Comparison of ENCODE assay signal across 1 cellular context in the genomic region with DNA sequence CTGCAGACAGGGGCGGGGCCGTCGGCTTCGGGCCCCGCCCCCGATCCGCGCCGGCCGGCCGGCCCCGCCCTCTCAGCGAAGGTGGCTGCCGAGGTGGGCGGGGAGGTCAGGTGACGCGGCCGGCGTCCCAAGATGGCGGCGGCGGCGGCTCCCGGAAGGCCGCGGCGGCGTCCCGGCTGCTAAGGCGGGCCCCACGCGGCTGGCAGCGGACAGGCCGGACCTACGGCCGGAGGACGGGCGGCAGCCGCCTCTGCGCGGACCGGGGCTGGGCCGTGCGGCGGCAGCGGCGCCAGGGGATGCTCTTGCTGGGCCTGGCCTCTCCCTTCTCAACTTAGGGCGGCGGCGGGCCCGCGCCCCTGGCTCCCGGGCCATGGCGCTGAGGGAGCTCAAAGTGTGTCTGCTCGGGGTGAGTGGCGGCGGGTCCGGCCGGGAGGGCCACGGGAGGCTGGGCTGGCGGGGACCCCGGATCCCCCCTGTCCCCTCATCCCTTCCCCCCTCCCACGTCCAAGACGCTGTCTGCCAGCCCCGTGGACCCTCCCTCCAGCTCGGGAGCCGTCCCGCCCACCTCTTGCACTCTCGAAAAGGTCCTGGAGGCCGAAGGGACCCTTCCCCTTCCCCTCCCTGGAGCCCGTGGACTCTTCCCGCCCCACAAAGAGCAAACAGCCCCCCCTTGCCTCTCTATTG.
TF ChIP-seq lines count a peak whose summit lies in the region.

A gene with protein sequence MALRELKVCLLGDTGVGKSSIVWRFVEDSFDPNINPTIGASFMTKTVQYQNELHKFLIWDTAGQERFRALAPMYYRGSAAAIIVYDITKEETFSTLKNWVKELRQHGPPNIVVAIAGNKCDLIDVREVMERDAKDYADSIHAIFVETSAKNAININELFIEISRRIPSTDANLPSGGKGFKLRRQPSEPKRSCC (plus strand): TSS at position 109 of the 684 bp plus-strand sequence. CDS start 262 bp downstream, at position 371.

TF ChIP-seq in K562, 482 proteins besides CTCF, POLR2A, EP300 and RAD21 (continued from another document and continues in another):
- TF ChIP-seq, protein P1, sequence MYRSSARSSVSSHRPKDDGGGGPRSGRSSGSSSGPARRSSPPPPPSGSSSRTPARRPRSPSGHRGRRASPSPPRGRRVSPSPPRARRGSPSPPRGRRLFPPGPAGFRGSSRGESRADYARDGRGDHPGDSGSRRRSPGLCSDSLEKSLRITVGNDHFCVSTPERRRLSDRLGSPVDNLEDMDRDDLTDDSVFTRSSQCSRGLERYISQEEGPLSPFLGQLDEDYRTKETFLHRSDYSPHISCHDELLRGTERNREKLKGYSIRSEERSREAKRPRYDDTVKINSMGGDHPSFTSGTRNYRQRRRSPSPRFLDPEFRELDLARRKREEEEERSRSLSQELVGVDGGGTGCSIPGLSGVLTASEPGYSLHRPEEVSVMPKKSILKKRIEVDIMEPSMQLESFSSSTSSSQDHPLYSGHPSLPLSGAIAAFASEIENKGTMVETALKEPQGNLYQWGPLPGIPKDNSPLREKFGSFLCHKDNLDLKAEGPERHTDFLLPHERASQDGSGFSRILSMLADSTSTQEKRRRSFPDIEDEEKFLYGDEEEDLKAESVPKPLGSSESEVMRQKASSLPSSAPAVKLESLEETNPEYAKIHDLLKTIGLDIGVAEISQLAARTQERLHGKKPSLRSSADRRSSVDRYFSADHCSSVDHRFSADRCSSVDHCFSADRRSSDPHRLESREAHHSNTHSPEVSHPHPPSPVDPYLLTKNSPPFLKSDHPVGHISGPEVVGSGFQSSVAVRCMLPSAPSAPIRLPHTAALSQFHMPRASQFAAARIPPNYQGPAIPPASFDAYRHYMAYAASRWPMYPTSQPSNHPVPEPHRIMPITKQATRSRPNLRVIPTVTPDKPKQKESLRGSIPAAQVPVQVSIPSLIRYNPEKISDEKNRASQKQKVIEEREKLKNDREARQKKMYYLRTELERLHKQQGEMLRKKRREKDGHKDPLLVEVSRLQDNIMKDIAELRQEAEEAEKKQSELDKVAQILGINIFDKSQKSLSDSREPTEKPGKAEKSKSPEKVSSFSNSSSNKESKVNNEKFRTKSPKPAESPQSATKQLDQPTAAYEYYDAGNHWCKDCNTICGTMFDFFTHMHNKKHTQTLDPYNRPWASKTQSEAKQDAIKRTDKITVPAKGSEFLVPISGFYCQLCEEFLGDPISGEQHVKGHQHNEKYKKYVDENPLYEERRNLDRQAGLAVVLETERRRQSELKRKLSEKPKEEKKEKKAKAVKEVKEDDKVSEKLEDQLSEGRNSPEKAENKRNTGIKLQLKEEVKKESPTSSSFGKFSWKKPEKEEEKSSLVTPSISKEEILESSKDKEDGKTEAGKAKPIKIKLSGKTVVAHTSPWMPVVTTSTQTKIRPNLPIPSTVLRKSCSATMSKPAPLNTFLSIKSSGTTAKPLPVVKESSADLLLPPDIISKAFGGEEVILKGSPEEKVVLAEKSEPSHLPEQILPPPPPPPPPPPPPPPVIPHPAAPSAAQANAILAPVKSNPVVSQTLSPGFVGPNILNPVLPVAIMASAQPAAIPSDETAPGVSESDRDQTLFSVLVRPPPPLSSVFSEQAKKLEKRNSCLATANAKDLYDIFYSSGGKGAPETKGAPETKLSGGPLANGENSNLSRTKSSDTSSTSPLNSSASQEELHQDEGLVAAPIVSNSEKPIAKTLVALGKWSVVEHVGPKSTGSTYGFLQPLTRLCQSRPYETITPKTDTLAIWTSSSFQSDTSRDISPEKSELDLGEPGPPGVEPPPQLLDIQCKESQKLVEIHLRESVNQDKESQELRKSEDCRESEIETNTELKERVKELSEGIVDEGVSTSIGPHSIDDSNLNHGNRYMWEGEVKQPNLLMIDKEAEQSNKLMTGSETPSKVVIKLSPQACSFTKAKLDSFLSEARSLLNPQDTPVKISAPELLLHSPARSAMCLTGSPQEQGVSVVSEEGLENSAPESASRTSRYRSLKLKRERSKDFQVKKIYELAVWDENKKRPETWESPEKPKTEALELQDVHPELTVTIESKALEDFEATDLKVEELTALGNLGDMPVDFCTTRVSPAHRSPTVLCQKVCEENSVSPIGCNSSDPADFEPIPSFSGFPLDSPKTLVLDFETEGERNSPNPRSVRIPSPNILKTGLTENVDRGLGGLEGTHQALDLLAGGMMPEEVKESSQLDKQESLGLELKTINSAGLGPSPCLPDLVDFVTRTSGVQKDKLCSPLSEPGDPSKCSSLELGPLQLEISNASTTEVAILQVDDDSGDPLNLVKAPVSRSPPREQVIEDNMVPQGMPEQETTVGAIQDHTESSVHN (IDR thresholded peaks at IDR 0.05; ENCODE audit: borderline replicate concordance in 1 of 2, low read depth in 1 of 2): no peak
- TF ChIP-seq PHF20 (IDR thresholded peaks at IDR 0.05; ENCODE audit: partially characterized antibody) (peak; percentile 22), ZC3H4 (CRISPR knock-in tag; IDR thresholded peaks at IDR 0.05; ENCODE audit: borderline replicate concordance) (no peak), ZNF274 (IDR thresholded peaks at IDR 0.05; ENCODE audit: borderline replicate concordance, low read depth, low read length) (no peak), MTA1 (IDR thresholded peaks at IDR 0.05; ENCODE audit: borderline replicate concordance) (no peak), POLR2H (tag; IDR thresholded peaks at IDR 0.05; ENCODE audit: low read depth) (peak; percentile 70), HDAC1 (IDR thresholded peaks at IDR 0.05) (peak in 1 of 2 experiments; percentile 56; a peak in 1 of 4 replicates)
- TF ChIP-seq, protein P2, sequence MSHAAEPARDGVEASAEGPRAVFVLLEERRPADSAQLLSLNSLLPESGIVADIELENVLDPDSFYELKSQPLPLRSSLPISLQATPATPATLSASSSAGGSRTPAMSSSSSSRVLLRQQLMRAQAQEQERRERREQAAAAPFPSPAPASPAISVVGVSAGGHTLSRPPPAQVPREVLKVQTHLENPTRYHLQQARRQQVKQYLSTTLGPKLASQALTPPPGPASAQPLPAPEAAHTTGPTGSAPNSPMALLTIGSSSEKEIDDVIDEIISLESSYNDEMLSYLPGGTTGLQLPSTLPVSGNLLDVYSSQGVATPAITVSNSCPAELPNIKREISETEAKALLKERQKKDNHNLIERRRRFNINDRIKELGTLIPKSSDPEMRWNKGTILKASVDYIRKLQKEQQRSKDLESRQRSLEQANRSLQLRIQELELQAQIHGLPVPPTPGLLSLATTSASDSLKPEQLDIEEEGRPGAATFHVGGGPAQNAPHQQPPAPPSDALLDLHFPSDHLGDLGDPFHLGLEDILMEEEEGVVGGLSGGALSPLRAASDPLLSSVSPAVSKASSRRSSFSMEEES (CRISPR knock-in tag; IDR thresholded peaks at IDR 0.05): peak; percentile 35; the same call in 1 of the 2 replicates
- TF ChIP-seq, protein P3, sequence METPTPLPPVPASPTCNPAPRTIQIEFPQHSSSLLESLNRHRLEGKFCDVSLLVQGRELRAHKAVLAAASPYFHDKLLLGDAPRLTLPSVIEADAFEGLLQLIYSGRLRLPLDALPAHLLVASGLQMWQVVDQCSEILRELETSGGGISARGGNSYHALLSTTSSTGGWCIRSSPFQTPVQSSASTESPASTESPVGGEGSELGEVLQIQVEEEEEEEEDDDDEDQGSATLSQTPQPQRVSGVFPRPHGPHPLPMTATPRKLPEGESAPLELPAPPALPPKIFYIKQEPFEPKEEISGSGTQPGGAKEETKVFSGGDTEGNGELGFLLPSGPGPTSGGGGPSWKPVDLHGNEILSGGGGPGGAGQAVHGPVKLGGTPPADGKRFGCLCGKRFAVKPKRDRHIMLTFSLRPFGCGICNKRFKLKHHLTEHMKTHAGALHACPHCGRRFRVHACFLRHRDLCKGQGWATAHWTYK (CRISPR knock-in tag; IDR thresholded peaks at IDR 0.05): peak; percentile 45; the same call in 1 of the 2 replicates
- TF ChIP-seq, protein P4, sequence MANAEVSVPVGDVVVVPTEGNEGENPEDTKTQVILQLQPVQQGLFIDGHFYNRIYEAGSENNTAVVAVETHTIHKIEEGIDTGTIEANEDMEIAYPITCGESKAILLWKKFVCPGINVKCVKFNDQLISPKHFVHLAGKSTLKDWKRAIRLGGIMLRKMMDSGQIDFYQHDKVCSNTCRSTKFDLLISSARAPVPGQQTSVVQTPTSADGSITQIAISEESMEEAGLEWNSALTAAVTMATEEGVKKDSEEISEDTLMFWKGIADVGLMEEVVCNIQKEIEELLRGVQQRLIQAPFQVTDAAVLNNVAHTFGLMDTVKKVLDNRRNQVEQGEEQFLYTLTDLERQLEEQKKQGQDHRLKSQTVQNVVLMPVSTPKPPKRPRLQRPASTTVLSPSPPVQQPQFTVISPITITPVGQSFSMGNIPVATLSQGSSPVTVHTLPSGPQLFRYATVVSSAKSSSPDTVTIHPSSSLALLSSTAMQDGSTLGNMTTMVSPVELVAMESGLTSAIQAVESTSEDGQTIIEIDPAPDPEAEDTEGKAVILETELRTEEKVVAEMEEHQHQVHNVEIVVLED (CRISPR knock-in tag; IDR thresholded peaks at IDR 0.05): peak; percentile 50; the same call in 1 of the 2 replicates
- TF ChIP-seq, protein P5, sequence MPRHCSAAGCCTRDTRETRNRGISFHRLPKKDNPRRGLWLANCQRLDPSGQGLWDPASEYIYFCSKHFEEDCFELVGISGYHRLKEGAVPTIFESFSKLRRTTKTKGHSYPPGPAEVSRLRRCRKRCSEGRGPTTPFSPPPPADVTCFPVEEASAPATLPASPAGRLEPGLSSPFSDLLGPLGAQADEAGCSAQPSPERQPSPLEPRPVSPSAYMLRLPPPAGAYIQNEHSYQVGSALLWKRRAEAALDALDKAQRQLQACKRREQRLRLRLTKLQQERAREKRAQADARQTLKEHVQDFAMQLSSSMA (CRISPR knock-in tag; IDR thresholded peaks at IDR 0.05): peak; percentile 90; the same call in 1 of the 2 replicates
- TF ChIP-seq, protein P6, sequence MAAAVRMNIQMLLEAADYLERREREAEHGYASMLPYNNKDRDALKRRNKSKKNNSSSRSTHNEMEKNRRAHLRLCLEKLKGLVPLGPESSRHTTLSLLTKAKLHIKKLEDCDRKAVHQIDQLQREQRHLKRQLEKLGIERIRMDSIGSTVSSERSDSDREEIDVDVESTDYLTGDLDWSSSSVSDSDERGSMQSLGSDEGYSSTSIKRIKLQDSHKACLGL (CRISPR knock-in tag; IDR thresholded peaks at IDR 0.05; ENCODE audit: borderline replicate concordance, poor library complexity, severe bottlenecking): peak; percentile 32
- TF ChIP-seq, protein P7, sequence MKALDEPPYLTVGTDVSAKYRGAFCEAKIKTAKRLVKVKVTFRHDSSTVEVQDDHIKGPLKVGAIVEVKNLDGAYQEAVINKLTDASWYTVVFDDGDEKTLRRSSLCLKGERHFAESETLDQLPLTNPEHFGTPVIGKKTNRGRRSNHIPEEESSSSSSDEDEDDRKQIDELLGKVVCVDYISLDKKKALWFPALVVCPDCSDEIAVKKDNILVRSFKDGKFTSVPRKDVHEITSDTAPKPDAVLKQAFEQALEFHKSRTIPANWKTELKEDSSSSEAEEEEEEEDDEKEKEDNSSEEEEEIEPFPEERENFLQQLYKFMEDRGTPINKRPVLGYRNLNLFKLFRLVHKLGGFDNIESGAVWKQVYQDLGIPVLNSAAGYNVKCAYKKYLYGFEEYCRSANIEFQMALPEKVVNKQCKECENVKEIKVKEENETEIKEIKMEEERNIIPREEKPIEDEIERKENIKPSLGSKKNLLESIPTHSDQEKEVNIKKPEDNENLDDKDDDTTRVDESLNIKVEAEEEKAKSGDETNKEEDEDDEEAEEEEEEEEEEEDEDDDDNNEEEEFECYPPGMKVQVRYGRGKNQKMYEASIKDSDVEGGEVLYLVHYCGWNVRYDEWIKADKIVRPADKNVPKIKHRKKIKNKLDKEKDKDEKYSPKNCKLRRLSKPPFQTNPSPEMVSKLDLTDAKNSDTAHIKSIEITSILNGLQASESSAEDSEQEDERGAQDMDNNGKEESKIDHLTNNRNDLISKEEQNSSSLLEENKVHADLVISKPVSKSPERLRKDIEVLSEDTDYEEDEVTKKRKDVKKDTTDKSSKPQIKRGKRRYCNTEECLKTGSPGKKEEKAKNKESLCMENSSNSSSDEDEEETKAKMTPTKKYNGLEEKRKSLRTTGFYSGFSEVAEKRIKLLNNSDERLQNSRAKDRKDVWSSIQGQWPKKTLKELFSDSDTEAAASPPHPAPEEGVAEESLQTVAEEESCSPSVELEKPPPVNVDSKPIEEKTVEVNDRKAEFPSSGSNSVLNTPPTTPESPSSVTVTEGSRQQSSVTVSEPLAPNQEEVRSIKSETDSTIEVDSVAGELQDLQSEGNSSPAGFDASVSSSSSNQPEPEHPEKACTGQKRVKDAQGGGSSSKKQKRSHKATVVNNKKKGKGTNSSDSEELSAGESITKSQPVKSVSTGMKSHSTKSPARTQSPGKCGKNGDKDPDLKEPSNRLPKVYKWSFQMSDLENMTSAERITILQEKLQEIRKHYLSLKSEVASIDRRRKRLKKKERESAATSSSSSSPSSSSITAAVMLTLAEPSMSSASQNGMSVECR (CRISPR knock-in tag; IDR thresholded peaks at IDR 0.05): peak; percentile 55; the same call in 1 of the 2 replicates
- TF ChIP-seq, protein P8, sequence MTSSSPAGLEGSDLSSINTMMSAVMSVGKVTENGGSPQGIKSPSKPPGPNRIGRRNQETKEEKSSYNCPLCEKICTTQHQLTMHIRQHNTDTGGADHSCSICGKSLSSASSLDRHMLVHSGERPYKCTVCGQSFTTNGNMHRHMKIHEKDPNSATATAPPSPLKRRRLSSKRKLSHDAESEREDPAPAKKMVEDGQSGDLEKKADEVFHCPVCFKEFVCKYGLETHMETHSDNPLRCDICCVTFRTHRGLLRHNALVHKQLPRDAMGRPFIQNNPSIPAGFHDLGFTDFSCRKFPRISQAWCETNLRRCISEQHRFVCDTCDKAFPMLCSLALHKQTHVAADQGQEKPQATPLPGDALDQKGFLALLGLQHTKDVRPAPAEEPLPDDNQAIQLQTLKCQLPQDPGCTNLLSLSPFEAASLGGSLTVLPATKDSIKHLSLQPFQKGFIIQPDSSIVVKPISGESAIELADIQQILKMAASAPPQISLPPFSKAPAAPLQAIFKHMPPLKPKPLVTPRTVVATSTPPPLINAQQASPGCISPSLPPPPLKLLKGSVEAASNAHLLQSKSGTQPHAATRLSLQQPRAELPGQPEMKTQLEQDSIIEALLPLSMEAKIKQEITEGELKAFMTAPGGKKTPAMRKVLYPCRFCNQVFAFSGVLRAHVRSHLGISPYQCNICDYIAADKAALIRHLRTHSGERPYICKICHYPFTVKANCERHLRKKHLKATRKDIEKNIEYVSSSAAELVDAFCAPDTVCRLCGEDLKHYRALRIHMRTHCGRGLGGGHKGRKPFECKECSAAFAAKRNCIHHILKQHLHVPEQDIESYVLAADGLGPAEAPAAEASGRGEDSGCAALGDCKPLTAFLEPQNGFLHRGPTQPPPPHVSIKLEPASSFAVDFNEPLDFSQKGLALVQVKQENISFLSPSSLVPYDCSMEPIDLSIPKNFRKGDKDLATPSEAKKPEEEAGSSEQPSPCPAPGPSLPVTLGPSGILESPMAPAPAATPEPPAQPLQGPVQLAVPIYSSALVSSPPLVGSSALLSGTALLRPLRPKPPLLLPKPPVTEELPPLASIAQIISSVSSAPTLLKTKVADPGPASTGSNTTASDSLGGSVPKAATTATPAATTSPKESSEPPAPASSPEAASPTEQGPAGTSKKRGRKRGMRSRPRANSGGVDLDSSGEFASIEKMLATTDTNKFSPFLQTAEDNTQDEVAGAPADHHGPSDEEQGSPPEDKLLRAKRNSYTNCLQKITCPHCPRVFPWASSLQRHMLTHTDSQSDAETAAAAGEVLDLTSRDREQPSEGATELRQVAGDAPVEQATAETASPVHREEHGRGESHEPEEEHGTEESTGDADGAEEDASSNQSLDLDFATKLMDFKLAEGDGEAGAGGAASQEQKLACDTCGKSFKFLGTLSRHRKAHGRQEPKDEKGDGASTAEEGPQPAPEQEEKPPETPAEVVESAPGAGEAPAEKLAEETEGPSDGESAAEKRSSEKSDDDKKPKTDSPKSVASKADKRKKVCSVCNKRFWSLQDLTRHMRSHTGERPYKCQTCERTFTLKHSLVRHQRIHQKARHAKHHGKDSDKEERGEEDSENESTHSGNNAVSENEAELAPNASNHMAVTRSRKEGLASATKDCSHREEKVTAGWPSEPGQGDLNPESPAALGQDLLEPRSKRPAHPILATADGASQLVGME (CRISPR knock-in tag; IDR thresholded peaks at IDR 0.05): no peak
